Comparison of ENCODE assay signal across 1 cellular context in genomic region chr20:1204547-1204946, GRCh38.
A peak's percentile ranks its signal among the peaks of the same experiment; 100 is the strongest.
TF ChIP-seq lines count a peak whose summit lies in the region.

No MANE protein-coding gene starts in this region.

TF ChIP-seq in HepG2, 621 proteins besides CTCF, POLR2A, EP300 and RAD21:
- TF ChIP-seq, protein P1, sequence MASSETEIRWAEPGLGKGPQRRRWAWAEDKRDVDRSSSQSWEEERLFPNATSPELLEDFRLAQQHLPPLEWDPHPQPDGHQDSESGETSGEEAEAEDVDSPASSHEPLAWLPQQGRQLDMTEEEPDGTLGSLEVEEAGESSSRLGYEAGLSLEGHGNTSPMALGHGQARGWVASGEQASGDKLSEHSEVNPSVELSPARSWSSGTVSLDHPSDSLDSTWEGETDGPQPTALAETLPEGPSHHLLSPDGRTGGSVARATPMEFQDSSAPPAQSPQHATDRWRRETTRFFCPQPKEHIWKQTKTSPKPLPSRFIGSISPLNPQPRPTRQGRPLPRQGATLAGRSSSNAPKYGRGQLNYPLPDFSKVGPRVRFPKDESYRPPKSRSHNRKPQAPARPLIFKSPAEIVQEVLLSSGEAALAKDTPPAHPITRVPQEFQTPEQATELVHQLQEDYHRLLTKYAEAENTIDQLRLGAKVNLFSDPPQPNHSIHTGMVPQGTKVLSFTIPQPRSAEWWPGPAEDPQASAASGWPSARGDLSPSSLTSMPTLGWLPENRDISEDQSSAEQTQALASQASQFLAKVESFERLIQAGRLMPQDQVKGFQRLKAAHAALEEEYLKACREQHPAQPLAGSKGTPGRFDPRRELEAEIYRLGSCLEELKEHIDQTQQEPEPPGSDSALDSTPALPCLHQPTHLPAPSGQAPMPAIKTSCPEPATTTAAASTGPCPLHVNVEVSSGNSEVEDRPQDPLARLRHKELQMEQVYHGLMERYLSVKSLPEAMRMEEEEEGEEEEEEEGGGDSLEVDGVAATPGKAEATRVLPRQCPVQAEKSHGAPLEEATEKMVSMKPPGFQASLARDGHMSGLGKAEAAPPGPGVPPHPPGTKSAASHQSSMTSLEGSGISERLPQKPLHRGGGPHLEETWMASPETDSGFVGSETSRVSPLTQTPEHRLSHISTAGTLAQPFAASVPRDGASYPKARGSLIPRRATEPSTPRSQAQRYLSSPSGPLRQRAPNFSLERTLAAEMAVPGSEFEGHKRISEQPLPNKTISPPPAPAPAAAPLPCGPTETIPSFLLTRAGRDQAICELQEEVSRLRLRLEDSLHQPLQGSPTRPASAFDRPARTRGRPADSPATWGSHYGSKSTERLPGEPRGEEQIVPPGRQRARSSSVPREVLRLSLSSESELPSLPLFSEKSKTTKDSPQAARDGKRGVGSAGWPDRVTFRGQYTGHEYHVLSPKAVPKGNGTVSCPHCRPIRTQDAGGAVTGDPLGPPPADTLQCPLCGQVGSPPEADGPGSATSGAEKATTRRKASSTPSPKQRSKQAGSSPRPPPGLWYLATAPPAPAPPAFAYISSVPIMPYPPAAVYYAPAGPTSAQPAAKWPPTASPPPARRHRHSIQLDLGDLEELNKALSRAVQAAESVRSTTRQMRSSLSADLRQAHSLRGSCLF (CRISPR knock-in tag; IDR thresholded peaks at IDR 0.05; ENCODE audit: borderline replicate concordance), result no peak
- TF ChIP-seq ZSCAN31 (CRISPR knock-in tag; IDR thresholded peaks at IDR 0.05; ENCODE audit: low read depth), result no peak
- no peak for TF ChIP-seq MLLT10 (CRISPR knock-in tag; IDR thresholded peaks at IDR 0.05)
- TF ChIP-seq, protein P2, sequence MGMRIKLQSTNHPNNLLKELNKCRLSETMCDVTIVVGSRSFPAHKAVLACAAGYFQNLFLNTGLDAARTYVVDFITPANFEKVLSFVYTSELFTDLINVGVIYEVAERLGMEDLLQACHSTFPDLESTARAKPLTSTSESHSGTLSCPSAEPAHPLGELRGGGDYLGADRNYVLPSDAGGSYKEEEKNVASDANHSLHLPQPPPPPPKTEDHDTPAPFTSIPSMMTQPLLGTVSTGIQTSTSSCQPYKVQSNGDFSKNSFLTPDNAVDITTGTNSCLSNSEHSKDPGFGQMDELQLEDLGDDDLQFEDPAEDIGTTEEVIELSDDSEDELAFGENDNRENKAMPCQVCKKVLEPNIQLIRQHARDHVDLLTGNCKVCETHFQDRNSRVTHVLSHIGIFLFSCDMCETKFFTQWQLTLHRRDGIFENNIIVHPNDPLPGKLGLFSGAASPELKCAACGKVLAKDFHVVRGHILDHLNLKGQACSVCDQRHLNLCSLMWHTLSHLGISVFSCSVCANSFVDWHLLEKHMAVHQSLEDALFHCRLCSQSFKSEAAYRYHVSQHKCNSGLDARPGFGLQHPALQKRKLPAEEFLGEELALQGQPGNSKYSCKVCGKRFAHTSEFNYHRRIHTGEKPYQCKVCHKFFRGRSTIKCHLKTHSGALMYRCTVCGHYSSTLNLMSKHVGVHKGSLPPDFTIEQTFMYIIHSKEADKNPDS (CRISPR knock-in tag; IDR thresholded peaks at IDR 0.05), result no peak
- TF ChIP-seq SP1 (IDR thresholded peaks at IDR 0.05), result no peak
- TF ChIP-seq SP1 (CRISPR knock-in tag; IDR thresholded peaks at IDR 0.05), result no peak
- no peak for TF ChIP-seq GLI4 (CRISPR knock-in tag; IDR thresholded peaks at IDR 0.05; ENCODE audit: borderline replicate concordance)
- TF ChIP-seq, protein P3, sequence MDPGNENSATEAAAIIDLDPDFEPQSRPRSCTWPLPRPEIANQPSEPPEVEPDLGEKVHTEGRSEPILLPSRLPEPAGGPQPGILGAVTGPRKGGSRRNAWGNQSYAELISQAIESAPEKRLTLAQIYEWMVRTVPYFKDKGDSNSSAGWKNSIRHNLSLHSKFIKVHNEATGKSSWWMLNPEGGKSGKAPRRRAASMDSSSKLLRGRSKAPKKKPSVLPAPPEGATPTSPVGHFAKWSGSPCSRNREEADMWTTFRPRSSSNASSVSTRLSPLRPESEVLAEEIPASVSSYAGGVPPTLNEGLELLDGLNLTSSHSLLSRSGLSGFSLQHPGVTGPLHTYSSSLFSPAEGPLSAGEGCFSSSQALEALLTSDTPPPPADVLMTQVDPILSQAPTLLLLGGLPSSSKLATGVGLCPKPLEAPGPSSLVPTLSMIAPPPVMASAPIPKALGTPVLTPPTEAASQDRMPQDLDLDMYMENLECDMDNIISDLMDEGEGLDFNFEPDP (CRISPR knock-in tag; conservative IDR thresholded peaks at IDR 0.05), result 0 out of 2 replicates have a peak, but pooled peaks have one; percentile 44
- TF ChIP-seq NRL (CRISPR knock-in tag; IDR thresholded peaks at IDR 0.05; ENCODE audit: borderline replicate concordance), result 0 out of 2 replicates have a peak, but pooled peaks have one; percentile 28
